1 cellular context compared by ENCODE assay signal in genomic region chr22:29270475-29271271, GRCh38.
TF ChIP-seq lines count a peak whose summit lies in the region.

No MANE protein-coding gene starts in this region.

TF ChIP-seq in HepG2, 621 proteins besides CTCF, POLR2A, EP300 and RAD21 (continues in another document):
- TF ChIP-seq ZNF570 (CRISPR knock-in tag; IDR thresholded peaks at IDR 0.05; ENCODE audit: borderline replicate concordance) (no peak), AHDC1 (CRISPR knock-in tag; IDR thresholded peaks at IDR 0.05; ENCODE audit: borderline replicate concordance) (no peak), ETV6 (CRISPR knock-in tag; conservative IDR thresholded peaks at IDR 0.05) (no peak), REPIN1 (CRISPR knock-in tag; IDR thresholded peaks at IDR 0.05; ENCODE audit: borderline replicate concordance, low read depth) (no peak), GATAD2A (CRISPR knock-in tag; IDR thresholded peaks at IDR 0.05) (peak; percentile 50; the same call in 1 of the 2 replicates), AKNA (CRISPR knock-in tag; IDR thresholded peaks at IDR 0.05; ENCODE audit: borderline replicate concordance) (no peak), GLMP (CRISPR knock-in tag; IDR thresholded peaks at IDR 0.05; ENCODE audit: borderline replicate concordance) (no peak), KLF13 (CRISPR knock-in tag; IDR thresholded peaks at IDR 0.05) (no peak), EEA1 (CRISPR knock-in tag; IDR thresholded peaks at IDR 0.05; ENCODE audit: borderline replicate concordance) (no peak), ZNF232 (CRISPR knock-in tag; IDR thresholded peaks at IDR 0.05; ENCODE audit: borderline replicate concordance) (no peak), ZNF883 (CRISPR knock-in tag; IDR thresholded peaks at IDR 0.05; ENCODE audit: not compliant biosample characterization) (no peak), ZSCAN30 (CRISPR knock-in tag; IDR thresholded peaks at IDR 0.05) (no peak), PCBP2 (optimal IDR thresholded peaks at IDR 0.05; ENCODE audit: low read depth, low read length, poor library complexity, severe bottlenecking) (no peak), ZNF407 (CRISPR knock-in tag; IDR thresholded peaks at IDR 0.05; ENCODE audit: not compliant biosample characterization) (no peak), TGIF2 (CRISPR knock-in tag; IDR thresholded peaks at IDR 0.05) (0 out of 2 replicates have a peak, but pooled peaks have one; percentile 15), ZNF572 (CRISPR knock-in tag; IDR thresholded peaks at IDR 0.05) (no peak), IRX3 (CRISPR knock-in tag; IDR thresholded peaks at IDR 0.05; ENCODE audit: borderline replicate concordance, low read depth) (no peak), ZNF674 (CRISPR knock-in tag; IDR thresholded peaks at IDR 0.05; ENCODE audit: low read depth) (no peak), TARDBP (CRISPR knock-in tag; IDR thresholded peaks at IDR 0.05) (no peak), ZNF678 (CRISPR knock-in tag; IDR thresholded peaks at IDR 0.05) (no peak), NR2F1 (CRISPR knock-in tag; IDR thresholded peaks at IDR 0.05) (no peak), ZNF264 (CRISPR knock-in tag; IDR thresholded peaks at IDR 0.05) (no peak), ZNF557 (CRISPR knock-in tag; IDR thresholded peaks at IDR 0.05) (no peak), BCL3 (CRISPR knock-in tag; IDR thresholded peaks at IDR 0.05) (no peak), FOXA3 (CRISPR knock-in tag; IDR thresholded peaks at IDR 0.05) (peak; percentile 21; the same call in 1 of the 2 replicates), SCMH1 (CRISPR knock-in tag; IDR thresholded peaks at IDR 0.05; ENCODE audit: borderline replicate concordance) (no peak), ZNF605 (CRISPR knock-in tag; IDR thresholded peaks at IDR 0.05) (no peak), HES4 (CRISPR knock-in tag; IDR thresholded peaks at IDR 0.05; ENCODE audit: borderline replicate concordance) (no peak), TBX2 (CRISPR knock-in tag; IDR thresholded peaks at IDR 0.05; ENCODE audit: borderline replicate concordance) (no peak), MLLT10 (CRISPR knock-in tag; IDR thresholded peaks at IDR 0.05) (no peak), MBD4 (IDR thresholded peaks at IDR 0.05; ENCODE audit: borderline replicate concordance, low read length) (no peak), KAT8 (CRISPR knock-in tag; IDR thresholded peaks at IDR 0.05) (no peak), ZNF430 (CRISPR knock-in tag; IDR thresholded peaks at IDR 0.05) (no peak), THAP8 (CRISPR knock-in tag; IDR thresholded peaks at IDR 0.05; ENCODE audit: borderline replicate concordance) (no peak), CREB3 (CRISPR knock-in tag; IDR thresholded peaks at IDR 0.05) (no peak), CBFB (CRISPR knock-in tag; IDR thresholded peaks at IDR 0.05) (peak; percentile 40; the same call in 1 of the 2 replicates), HMG20B (CRISPR knock-in tag; conservative IDR thresholded peaks at IDR 0.05) (peak; percentile 74)
